Comparison of ENCODE assay signal across 12 cellular contexts in genomic region chr16:87603684-87604571, GRCh38. TPM values are rescaled to one million over a fixed set of nuclear protein-coding genes. Genes with fewer than 3 reads are reported as not detected.
DNase-seq lines count a peak whose midpoint lies in the region; ATAC-seq and TF ChIP-seq lines count a peak whose summit lies in the region.
"Had no signal": no experiment of that assay in that cellular context is flagged by ENCODE, and none has a peak within 500 bp of the region (broad histone marks: within the 10 kb centered on the region; RNA-seq: fewer than 3 reads in every experiment).

No MANE protein-coding gene starts in this region.

- no peak for TF ChIP-seq CTCF in BE2C (IDR thresholded peaks at IDR 0.05; ENCODE audit: low read depth, low read length)
- TF ChIP-seq CTCF in SK-N-SH (IDR thresholded peaks at IDR 0.05) = no peak

- in situ Hi-C loops in G401 (cut with HindIII; ENCODE audit: low sequenced_read_pairs) = no loop called here

- peaks cover 76% of the 10 kb centered on the region for H3K27me3 Mint-ChIP-seq in stimulated activated memory B cell treated with anti-CD40 and anti-IgM and Interleukin-4, amounts not matched to agents 10 μg/mL and 1 μg/mL and 100 μg/mL, for 72 hours

- no peaks in the 10 kb centered on the region for H4K20me1 ChIP-seq in SK-N-SH (ENCODE audit: insufficient read depth)

- peaks cover 74% of the 10 kb centered on the region for H3K27me3 ChIP-seq in BE2C
- peaks cover 61% of the 10 kb centered on the region for H3K27me3 ChIP-seq in SK-N-SH (ENCODE audit: insufficient read depth)

- H2AFZ ChIP-seq in SK-N-SH (ENCODE audit: low read depth) = no peak overlapping the region

- H3F3A ChIP-seq in SK-N-SH (replicated peaks; ENCODE audit: insufficient read depth) = no peaks in the 10 kb centered on the region

- peaks cover 12% of the 10 kb centered on the region for H3K4me1 Mint-ChIP-seq in stimulated activated memory B cell treated with anti-CD40 and anti-IgM and Interleukin-4, amounts not matched to agents 10 μg/mL and 1 μg/mL and 100 μg/mL, for 72 hours

- no peak for TF ChIP-seq RAD21 in SK-N-SH (IDR thresholded peaks at IDR 0.05; ENCODE audit: low read length)

- no peak for DNase-seq in BE2C
- peak; percentile 80 for DNase-seq in G401 (ENCODE audit: low spot score)
- peak; percentile 77 for DNase-seq in SK-N-SH
- peak; percentile 46 for DNase-seq in iPS-NIHi7 (ENCODE audit: extremely low spot score)
- DNase-seq in NCI-H774 (lab: John Stamatoyannopoulos, UW) = no peak
- DNase-seq in NCI-H2029 treated with DMSO at 0.1 percent for 48 hours (lab: John Stamatoyannopoulos, UW) = no peak
- DNase-seq: midbrain, Peyer's patch had no signal

- H3K9me3 Mint-ChIP-seq in stimulated activated memory B cell treated with anti-CD40 and anti-IgM and Interleukin-4, amounts not matched to agents 10 μg/mL and 1 μg/mL and 100 μg/mL, for 72 hours = peaks cover 3% of the 10 kb centered on the region

- ATAC-seq in GM19035 (IDR thresholded peaks at IDR 0.05; ENCODE audit: unreplicated experiment) = no peak
- ATAC-seq in stimulated activated memory B cell treated with anti-CD40 and anti-IgM and Interleukin-4, amounts not matched to agents 10 μg/mL and 1 μg/mL and 100 μg/mL, for 72 hours = no peak

- H3K4me3 ChIP-seq in BE2C (ENCODE audit: low read depth, low read length) (peak overlapping the region; percentile 40), SK-N-SH (ENCODE audit: low read depth in 2 of 2, low read length in 1 of 2) (peak overlapping the region in 1 of 2 experiments; percentile 53; a peak in 2 of 4 replicates)
- H3K4me3 ChIP-seq: Peyer's patch had no signal

- H3K79me2 ChIP-seq in SK-N-SH (ENCODE audit: insufficient read depth) = no peaks in the 10 kb centered on the region

- H3K36me3 Mint-ChIP-seq in stimulated activated memory B cell treated with anti-CD40 and anti-IgM and Interleukin-4, amounts not matched to agents 10 μg/mL and 1 μg/mL and 100 μg/mL, for 72 hours = no peaks in the 10 kb centered on the region

- H3K9me2 ChIP-seq in SK-N-SH = no peaks in the 10 kb centered on the region

- CTCF ChIA-PET in SK-N-SH (lab: Yijun Ruan, JAX) = interaction anchor here (0.6 to 3.9 kb wide), 13 partner anchors 9 to 187 kb away, joined by 3 to 62 read pairs (median 3); no protein-coding TSS in a partner anchor

- peak overlapping the region; percentile 41; the same call in 1 of the 2 replicates for H3K4me2 ChIP-seq in SK-N-SH

- POLR2A ChIA-PET in SK-N-SH (lab: Yijun Ruan, JAX) = interaction anchor here (0.7 to 1.0 kb wide), 2 partner anchors 161 to 203 kb away, joined by 3 to 4 read pairs; partner anchors contain the start of gene KLHDC4

- WGBS in SK-N-SH (ENCODE audit: low lambda C conversion rate) = 6% methylated on average over 14 of the region's 40 CpGs

- no peak for TF ChIP-seq EP300 in SK-N-SH (IDR thresholded peaks at IDR 0.05; ENCODE audit: borderline replicate concordance in 1 of 2, low read depth in 1 of 2, low read length in 1 of 2)

- H3K4me1 ChIP-seq in BE2C (no peaks in the 10 kb centered on the region), SK-N-SH (ENCODE audit: control insufficient read depth in 1 of 2, insufficient read depth in 2 of 2, low read depth in 1 of 2, low read length in 1 of 2) (peaks cover 0 to 25% of the 10 kb centered on the region in 2 experiments; a peak in 1 of 4 replicates)

- H3K27ac ChIP-seq in SK-N-SH (ENCODE audit: low read depth in 2 of 2, low read length in 1 of 2) = peak overlapping the region in 1 of 2 experiments; percentile 39; a peak in 1 of 4 replicates
- H3K27ac ChIP-seq: coronary artery, Peyer's patch had no signal

- H3K9me3 ChIP-seq in BE2C (no peaks in the 10 kb centered on the region), SK-N-SH (no peaks in the 10 kb centered on the region)

- no peak overlapping the region for H3K9ac ChIP-seq in SK-N-SH

- H3K4me3 Mint-ChIP-seq in stimulated activated memory B cell treated with anti-CD40 and anti-IgM and Interleukin-4, amounts not matched to agents 10 μg/mL and 1 μg/mL and 100 μg/mL, for 72 hours = no peak overlapping the region

- H3K36me3 ChIP-seq in BE2C = no peaks in the 10 kb centered on the region
- no peaks in the 10 kb centered on the region for H3K36me3 ChIP-seq in SK-N-SH (replicated peaks in 1 of 2; ENCODE audit: control insufficient read depth in 1 of 2, insufficient read depth in 2 of 2, low read length in 1 of 2)
- H3K36me3 ChIP-seq: Peyer's patch had no signal

- H3K27ac Mint-ChIP-seq in stimulated activated memory B cell treated with anti-CD40 and anti-IgM and Interleukin-4, amounts not matched to agents 10 μg/mL and 1 μg/mL and 100 μg/mL, for 72 hours = no peak overlapping the region

TF ChIP-seq in SK-N-SH, 30 proteins besides CTCF, POLR2A, EP300 and RAD21:
- no peak for TF ChIP-seq FOSL2 (IDR thresholded peaks at IDR 0.05; ENCODE audit: borderline replicate concordance, low read depth)
- TF ChIP-seq MXI1 (IDR thresholded peaks at IDR 0.05; ENCODE audit: low read depth, low read length) = no peak
- TF ChIP-seq GABPA (IDR thresholded peaks at IDR 0.05; ENCODE audit: low read depth) = no peak
- TF ChIP-seq TAF1 (IDR thresholded peaks at IDR 0.05; ENCODE audit: borderline replicate concordance, low read depth, low read length) = no peak
- no peak for TF ChIP-seq PBX3 (IDR thresholded peaks at IDR 0.05)
- TF ChIP-seq RCOR1 (IDR thresholded peaks at IDR 0.05; ENCODE audit: low read length) = no peak
- no peak for TF ChIP-seq EZH2phosphoT487 (IDR thresholded peaks at IDR 0.05; ENCODE audit: borderline replicate concordance, low read depth)
- no peak for TF ChIP-seq ZBTB33 (IDR thresholded peaks at IDR 0.05; ENCODE audit: borderline replicate concordance, low read depth)
- no peak for TF ChIP-seq MAX (IDR thresholded peaks at IDR 0.05; ENCODE audit: low read depth)
- no peak for TF ChIP-seq SIN3A (IDR thresholded peaks at IDR 0.05; ENCODE audit: borderline replicate concordance, low read depth, low read length)

RNA-seq across cellular contexts. Expression of gene JPH3, which starts 1.6 kb away (rescaled TPM):
- 15.0 TPM for polyA plus RNA-seq in BE2C (2012; ENCODE audit: insufficient read depth, insufficient read length, low read depth)
- 22.1 and 30.0 TPM in 2 replicates for total RNA-seq in G401 (2014; rRNA removed; shearing (Covaris generic))
- polyA plus RNA-seq in SK-N-SH (2012; rRNA removed) = 0.25 and 0.26 TPM in 2 replicates
- polyA plus RNA-seq in SK-N-SH (2012; cell fraction: cytosol; rRNA removed) = 0.19 and 0.66 TPM in 2 replicates
- polyA plus RNA-seq in SK-N-SH (2012; cell fraction: nucleus; rRNA removed) = 0.15 and 0.20 TPM in 2 replicates
- total RNA-seq: skeletal muscle tissue had no signal

Comparison
In these comparisons a context has a peak if more than half of its experiments do, and no peak if none do; other contexts are left out.
1. DNase-seq: peak in G401 (single experiment), SK-N-SH (single experiment) and iPS-NIHi7 (single experiment); none in BE2C (single experiment), NCI-H774 (single experiment) and NCI-H2029 treated with DMSO at 0.1 percent for 48 hours (single experiment).